In genomic region chr20:48431635-48432034, GRCh38 we compare ENCODE assay signal across 15 cellular contexts.
"Had no signal": no experiment of that assay in that cellular context is flagged by ENCODE, and none has a peak within 500 bp of the region (broad histone marks: within the 10 kb centered on the region; RNA-seq: fewer than 3 reads in every experiment).

No MANE protein-coding gene starts in this region.

- H3K36me3 Mint-ChIP-seq: activated naive CD4-positive, alpha-beta T cell treated with anti-CD3 and anti-CD28 coated beads, Interleukin-2, amount 10 ng/mL, durations not matched to agents 7 days and 5 days; stimulated activated effector memory CD8-positive, alpha-beta T cell treated with anti-CD3 and anti-CD28 coated beads, Interleukin-12 subunit alpha, Interleukin-12 subunit beta, amount 100 ng/mL, for 72 hours had no signal

- H3K4me3 ChIP-seq: body of pancreas, gastroesophageal sphincter, upper lobe of left lung had no signal

- H3K27me3 Mint-ChIP-seq: activated naive CD4-positive, alpha-beta T cell treated with anti-CD3 and anti-CD28 coated beads, Interleukin-2, amount 10 ng/mL, durations not matched to agents 7 days and 5 days had no signal

- H3K4me1 Mint-ChIP-seq: activated naive CD4-positive, alpha-beta T cell treated with anti-CD3 and anti-CD28 coated beads, Interleukin-2, amount 10 ng/mL, durations not matched to agents 7 days and 5 days had no signal

- DNase-seq: activated CD8-positive, alpha-beta memory T cell treated with anti-CD3 and anti-CD28 coated beads for 24 hours; activated naive CD4-positive, alpha-beta T cell treated with anti-CD3 and anti-CD28 coated beads, Interleukin-2, amount 10 ng/mL, durations not matched to agents 7 days and 5 days; amniotic stem cell; body of pancreas; effector memory CD8-positive, alpha-beta T cell; kidney; nucleus accumbens; right cardiac atrium; substantia nigra; upper lobe of left lung had no signal

- H3K4me1 ChIP-seq: body of pancreas, gastroesophageal sphincter, upper lobe of left lung had no signal

- H3K36me3 ChIP-seq: gastroesophageal sphincter, upper lobe of left lung had no signal

- H3K4me3 Mint-ChIP-seq: activated naive CD4-positive, alpha-beta T cell treated with anti-CD3 and anti-CD28 coated beads, Interleukin-2, amount 10 ng/mL, durations not matched to agents 7 days and 5 days; effector memory CD8-positive, alpha-beta T cell; stimulated activated effector memory CD8-positive, alpha-beta T cell treated with anti-CD3 and anti-CD28 coated beads, Interleukin-12 subunit alpha, Interleukin-12 subunit beta, amount 100 ng/mL, for 72 hours; T-helper 2 cell treated with Interferon-gamma antibody and Interleukin-4, amounts not matched to agents 5 μg/mL and 100 μg/mL, for 36 hours had no signal

- ATAC-seq: body of pancreas; effector memory CD8-positive, alpha-beta T cell; gastroesophageal sphincter; right cardiac atrium; stimulated activated effector memory CD8-positive, alpha-beta T cell treated with anti-CD3 and anti-CD28 coated beads, Interleukin-12 subunit alpha, Interleukin-12 subunit beta, amount 100 ng/mL, for 72 hours had no signal

- H3K9me3 ChIP-seq: body of pancreas, gastroesophageal sphincter, upper lobe of left lung had no signal

- H3K27me3 ChIP-seq: body of pancreas, upper lobe of left lung had no signal

- H3K27ac ChIP-seq: body of pancreas, epithelial cell of prostate, gastroesophageal sphincter, upper lobe of left lung had no signal

- H3K9me3 Mint-ChIP-seq: activated T-helper 2 cell treated with anti-CD3 and anti-CD28 coated beads, Interferon-gamma antibody, Interleukin-2, Interleukin-4, amounts not matched to agents 10 μg/mL and 5 μg/mL and 100 μg/mL, durations not matched to agents 14 hours and 24 hours and 36 hours had no signal

- H3K27ac Mint-ChIP-seq: activated naive CD4-positive, alpha-beta T cell treated with anti-CD3 and anti-CD28 coated beads, Interleukin-2, amount 10 ng/mL, durations not matched to agents 7 days and 5 days; activated T-helper 2 cell treated with anti-CD3 and anti-CD28 coated beads, Interferon-gamma antibody, Interleukin-2, Interleukin-4, amounts not matched to agents 10 μg/mL and 5 μg/mL and 100 μg/mL, durations not matched to agents 14 hours and 24 hours and 36 hours; T-helper 2 cell treated with Interferon-gamma antibody and Interleukin-4, amounts not matched to agents 5 μg/mL and 100 μg/mL, for 36 hours had no signal
